Comparison of ENCODE assay signal across 26 cellular contexts in the genomic region with DNA sequence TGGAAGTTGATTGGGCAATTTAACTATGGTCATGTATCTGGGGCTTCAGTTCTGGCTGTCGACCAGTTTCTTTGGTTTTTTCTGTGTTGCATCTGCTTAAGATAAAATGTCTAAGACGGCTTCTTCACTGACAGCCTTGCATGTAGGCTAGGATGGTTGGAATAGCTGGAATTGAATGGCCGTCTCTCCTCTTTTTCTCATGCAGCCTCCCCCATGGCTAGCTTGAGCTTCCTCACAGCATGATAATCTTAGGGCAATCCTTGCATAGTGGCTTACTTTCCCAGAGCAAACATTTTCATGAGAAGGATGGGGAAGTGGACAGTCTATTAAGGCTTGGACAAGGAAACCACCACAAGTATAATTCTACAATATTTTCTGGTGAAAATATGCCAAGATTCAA.
"Had no signal": no experiment of that assay in that cellular context is flagged by ENCODE, and none has a peak within 500 bp of the region (broad histone marks: within the 10 kb centered on the region; RNA-seq: fewer than 3 reads in every experiment).

No MANE protein-coding gene starts in this region.

- H3K9me3 ChIP-seq: ascending aorta had no signal

- H3K4me1 ChIP-seq: ascending aorta had no signal

- H3K27me3 Mint-ChIP-seq: activated CD4-positive, alpha-beta T cell treated with anti-CD3 and anti-CD28 coated beads, Interleukin-2, amount 10 ng/mL, durations not matched to agents 24 days and 14 days; activated CD8-positive, alpha-beta memory T cell treated with anti-CD3 and anti-CD28 coated beads, Interleukin-2, amount 10 ng/mL, durations not matched to agents 7 days and 5 days; activated naive CD8-positive, alpha-beta T cell treated with anti-CD3 and anti-CD28 coated beads, Interleukin-2, amount 50 U/mL, for 24 hours; activated T-cell treated with anti-CD3 and anti-CD28 coated beads, Interleukin-2, amount 50 U/mL, for 24 hours; brain; central memory CD8-positive, alpha-beta T cell had no signal

- DNase-seq: activated CD4-positive, alpha-beta T cell treated with anti-CD3 and anti-CD28 coated beads, Interleukin-2, amount 10 ng/mL, durations not matched to agents 24 days and 14 days; activated CD4-positive, alpha-beta T cell treated with anti-CD3 and anti-CD28 coated beads, Interleukin-2, amount 50 U/mL, for 48 hours; activated CD4-positive, CD25-positive, alpha-beta regulatory T cell treated with anti-CD3 and anti-CD28 coated beads, Interleukin-2, amount 50 U/mL, for 72 hours; activated CD8-positive, alpha-beta memory T cell treated with anti-CD3 and anti-CD28 coated beads, Interleukin-2, amount 10 ng/mL, durations not matched to agents 7 days and 5 days; activated effector memory CD4-positive, alpha-beta T cell treated with Interleukin-2 at 50 U/mL for 16 hours; activated naive CD4-positive, alpha-beta T cell; activated naive CD8-positive, alpha-beta T cell treated with anti-CD3 and anti-CD28 coated beads, Interleukin-2, amount 50 U/mL, for 24 hours; activated T-cell treated with anti-CD3 and anti-CD28 coated beads, Interleukin-2, amount 50 U/mL, for 24 hours; amniotic stem cell; Karpas-422; MM.1S; NCI-H1105 treated with DMSO at 0.1 percent for 48 hours; NCI-H1436 treated with DMSO at 0.1 percent for 48 hours; NCI-H1930; NCI-H345; NCI-H510A; NCI-H69; NK-92 treated with Interleukin-12 subunit alpha and Interleukin-12 subunit beta, amount 100 ng/mL, for 24 hours; PC-3; SHP77 had no signal

- H3K36me3 ChIP-seq: ascending aorta had no signal

- ATAC-seq: activated CD8-positive, alpha-beta memory T cell treated with anti-CD3 and anti-CD28 coated beads, Interleukin-2, amount 10 ng/mL, durations not matched to agents 7 days and 5 days; activated naive CD4-positive, alpha-beta T cell treated with anti-CD3 and anti-CD28 coated beads, Interleukin-2, amount 50 U/mL, for 72 hours; activated naive CD8-positive, alpha-beta T cell treated with anti-CD3 and anti-CD28 coated beads, Interleukin-2, amount 50 U/mL, for 24 hours; PC-3 had no signal

- H3K9me3 Mint-ChIP-seq: activated CD4-positive, alpha-beta T cell treated with anti-CD3 and anti-CD28 coated beads, Interleukin-2, amount 10 ng/mL, durations not matched to agents 24 days and 14 days; activated naive CD8-positive, alpha-beta T cell treated with anti-CD3 and anti-CD28 coated beads, Interleukin-2, amount 50 U/mL, for 24 hours had no signal

- H3K36me3 Mint-ChIP-seq: activated CD8-positive, alpha-beta memory T cell treated with anti-CD3 and anti-CD28 coated beads, Interleukin-2, amount 10 ng/mL, durations not matched to agents 7 days and 5 days; activated naive CD4-positive, alpha-beta T cell treated with anti-CD3 and anti-CD28 coated beads, Interleukin-2, amount 50 U/mL, for 72 hours; brain had no signal

- H3K27ac ChIP-seq: ascending aorta had no signal

- H3K4me3 ChIP-seq: ascending aorta had no signal

- H3K27me3 ChIP-seq: ascending aorta had no signal

- H3K4me3 Mint-ChIP-seq: activated CD4-positive, alpha-beta T cell treated with anti-CD3 and anti-CD28 coated beads, Interleukin-2, amount 10 ng/mL, durations not matched to agents 24 days and 14 days; activated CD8-positive, alpha-beta memory T cell treated with anti-CD3 and anti-CD28 coated beads, Interleukin-2, amount 10 ng/mL, durations not matched to agents 7 days and 5 days; activated naive CD8-positive, alpha-beta T cell treated with anti-CD3 and anti-CD28 coated beads, Interleukin-2, amount 50 U/mL, for 24 hours; activated T-cell treated with anti-CD3 and anti-CD28 coated beads, Interleukin-2, amount 50 U/mL, for 24 hours; activated T-helper 1 cell treated with anti-CD3 and anti-CD28 coated beads, Interleukin-12 subunit alpha, Interleukin-12 subunit beta, Interleukin-2, Interleukin-4 antibody, amounts not matched to agents 30 ng/mL and 10 ng/mL and 1 ng/mL, durations not matched to agents 14 hours and 24 hours and 36 hours; brain; central memory CD8-positive, alpha-beta T cell; T-helper 1 cell treated with Interleukin-12 subunit alpha and Interleukin-12 subunit beta and Interleukin-4 antibody, amounts not matched to agents 30 μg/mL and 1 μg/mL, for 36 hours had no signal

- H3K27ac Mint-ChIP-seq: activated CD4-positive, alpha-beta T cell treated with anti-CD3 and anti-CD28 coated beads, Interleukin-2, amount 10 ng/mL, durations not matched to agents 24 days and 14 days; activated CD8-positive, alpha-beta memory T cell treated with anti-CD3 and anti-CD28 coated beads, Interleukin-2, amount 10 ng/mL, durations not matched to agents 7 days and 5 days; activated naive CD4-positive, alpha-beta T cell treated with anti-CD3 and anti-CD28 coated beads, Interleukin-2, amount 50 U/mL, for 72 hours; activated naive CD8-positive, alpha-beta T cell treated with anti-CD3 and anti-CD28 coated beads, Interleukin-2, amount 50 U/mL, for 24 hours; activated T-cell treated with anti-CD3 and anti-CD28 coated beads, Interleukin-2, amount 50 U/mL, for 24 hours; activated T-helper 1 cell treated with anti-CD3 and anti-CD28 coated beads, Interleukin-12 subunit alpha, Interleukin-12 subunit beta, Interleukin-2, Interleukin-4 antibody, amounts not matched to agents 30 ng/mL and 10 ng/mL and 1 ng/mL, durations not matched to agents 14 hours and 24 hours and 36 hours; T-helper 1 cell treated with Interleukin-12 subunit alpha and Interleukin-12 subunit beta and Interleukin-4 antibody, amounts not matched to agents 30 μg/mL and 1 μg/mL, for 36 hours had no signal

- H3K4me1 Mint-ChIP-seq: activated CD4-positive, alpha-beta T cell treated with anti-CD3 and anti-CD28 coated beads, Interleukin-2, amount 10 ng/mL, durations not matched to agents 24 days and 14 days; activated CD8-positive, alpha-beta memory T cell treated with anti-CD3 and anti-CD28 coated beads, Interleukin-2, amount 10 ng/mL, durations not matched to agents 7 days and 5 days; activated naive CD8-positive, alpha-beta T cell treated with anti-CD3 and anti-CD28 coated beads, Interleukin-2, amount 50 U/mL, for 24 hours; central memory CD8-positive, alpha-beta T cell had no signal
